16 cellular contexts compared by ENCODE assay signal in the genomic region with DNA sequence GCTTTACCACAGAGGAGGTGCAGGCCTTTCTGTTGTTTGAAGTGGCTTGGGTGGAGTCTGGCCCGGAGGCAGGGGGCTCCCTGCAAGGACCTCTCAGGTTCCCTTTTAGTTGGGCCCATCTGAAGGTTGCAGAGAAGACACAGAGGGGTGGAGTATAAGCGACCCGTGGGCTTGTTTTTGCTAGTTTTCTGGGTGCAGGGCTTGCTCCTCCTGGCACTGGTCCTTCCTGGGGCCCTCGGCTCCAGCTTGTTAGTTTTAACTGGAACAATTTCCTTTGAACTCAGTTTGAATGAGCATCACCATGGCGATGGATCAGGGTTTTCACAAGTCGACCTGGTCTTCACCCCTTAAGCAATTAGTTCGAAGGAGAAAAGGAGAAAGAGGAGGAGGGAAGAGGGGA. TPM values are rescaled to one million over a fixed set of nuclear protein-coding genes. Genes with fewer than 3 reads are reported as not detected.
DNase-seq lines count a peak whose midpoint lies in the region; ATAC-seq and TF ChIP-seq lines count a peak whose summit lies in the region.
"Had no signal": no experiment of that assay in that cellular context is flagged by ENCODE, and none has a peak within 500 bp of the region (broad histone marks: within the 10 kb centered on the region; RNA-seq: fewer than 3 reads in every experiment).

No MANE protein-coding gene starts in this region.

- WGBS in tibial nerve, 2 donors = 37 to 50% methylated on average over 7 of the region's 7 CpGs

- no peak for ATAC-seq in activated naive CD8-positive, alpha-beta T cell treated with anti-CD3 and anti-CD28 coated beads, Interleukin-2, amount 50 U/mL, for 24 hours
- no peak for ATAC-seq in HG03520 (IDR thresholded peaks at IDR 0.05; ENCODE audit: unreplicated experiment)
- no peak for ATAC-seq in HG02870 (IDR thresholded peaks at IDR 0.05; ENCODE audit: unreplicated experiment)

- DNase-seq in activated naive CD8-positive, alpha-beta T cell treated with anti-CD3 and anti-CD28 coated beads for 36 hours = no peak
- DNase-seq in activated naive CD8-positive, alpha-beta T cell treated with anti-CD3 and anti-CD28 coated beads, Interleukin-2, amount 50 U/mL, for 24 hours = no peak
- peak; percentile 51 for DNase-seq in ecto neural progenitor cell (ENCODE audit: low spot score)
- DNase-seq in neural crest cell (ENCODE audit: low read depth, low spot score) = no peak
- peak in 1 of 2 donors; percentile 4 for DNase-seq in tibial nerve (ENCODE audit: low spot score in 2 of 2)
- DNase-seq in superior temporal gyrus (ENCODE audit: extremely low spot score) = no peak
- DNase-seq: activated gamma-delta T cell, Calu3, GDM1, Karpas-422, NCI-H1436 had no signal

- peaks cover 0 to 99% (median 79%) of the 10 kb centered on the region in 4 donors for H3K4me1 ChIP-seq in tibial nerve

- no peak for TF ChIP-seq EP300 in tibial nerve (IDR thresholded peaks at IDR 0.05)

- H3K4me3 Mint-ChIP-seq in activated naive CD8-positive, alpha-beta T cell treated with anti-CD3 and anti-CD28 coated beads for 36 hours = no peak overlapping the region
- H3K4me3 Mint-ChIP-seq in activated naive CD8-positive, alpha-beta T cell treated with anti-CD3 and anti-CD28 coated beads, Interleukin-2, amount 50 U/mL, for 24 hours = no peak overlapping the region
- H3K4me3 Mint-ChIP-seq in neural crest cell = peak overlapping the region; percentile 11

- peaks cover 7% of the 10 kb centered on the region for H3K27me3 Mint-ChIP-seq in activated naive CD8-positive, alpha-beta T cell treated with anti-CD3 and anti-CD28 coated beads for 36 hours
- peaks cover 5% of the 10 kb centered on the region for H3K27me3 Mint-ChIP-seq in activated naive CD8-positive, alpha-beta T cell treated with anti-CD3 and anti-CD28 coated beads, Interleukin-2, amount 50 U/mL, for 24 hours
- peaks cover 2% of the 10 kb centered on the region for H3K27me3 Mint-ChIP-seq in neural crest cell (ENCODE audit: low read depth)

- no peaks in the 10 kb centered on the region for H3K9me3 Mint-ChIP-seq in activated naive CD8-positive, alpha-beta T cell treated with anti-CD3 and anti-CD28 coated beads for 36 hours
- H3K9me3 Mint-ChIP-seq in activated naive CD8-positive, alpha-beta T cell treated with anti-CD3 and anti-CD28 coated beads, Interleukin-2, amount 50 U/mL, for 24 hours = no peaks in the 10 kb centered on the region
- no peaks in the 10 kb centered on the region for H3K9me3 Mint-ChIP-seq in neural crest cell

- H3K9me3 ChIP-seq in tibial nerve = no peaks in the 10 kb centered on the region

- H3K27me3 ChIP-seq in tibial nerve = no peaks in the 10 kb centered on the region

- TF ChIP-seq CTCF in neural crest cell (conservative IDR thresholded peaks at IDR 0.05) (no peak), tibial nerve (IDR thresholded peaks at IDR 0.05) (no peak)

- peaks cover 5% of the 10 kb centered on the region for H3K4me1 Mint-ChIP-seq in activated naive CD8-positive, alpha-beta T cell treated with anti-CD3 and anti-CD28 coated beads for 36 hours
- H3K4me1 Mint-ChIP-seq in activated naive CD8-positive, alpha-beta T cell treated with anti-CD3 and anti-CD28 coated beads, Interleukin-2, amount 50 U/mL, for 24 hours = peaks cover 10% of the 10 kb centered on the region
- peaks cover 91% of the 10 kb centered on the region for H3K4me1 Mint-ChIP-seq in neural crest cell

- peak overlapping the region; percentile 15 for H3K27ac Mint-ChIP-seq in activated naive CD8-positive, alpha-beta T cell treated with anti-CD3 and anti-CD28 coated beads for 36 hours
- no peak overlapping the region for H3K27ac Mint-ChIP-seq in activated naive CD8-positive, alpha-beta T cell treated with anti-CD3 and anti-CD28 coated beads, Interleukin-2, amount 50 U/mL, for 24 hours
- H3K27ac Mint-ChIP-seq in neural crest cell (ENCODE audit: unreplicated experiment) = no peak overlapping the region

- H3K36me3 ChIP-seq in tibial nerve = no peaks in the 10 kb centered on the region

- peak overlapping the region in 3 of 4 donors; percentile 7 to 89 (median 89) for H3K27ac ChIP-seq in tibial nerve
- H3K27ac ChIP-seq: SK-N-MC had no signal

- no peak overlapping the region for H3K4me3 ChIP-seq in tibial nerve
- H3K4me3 ChIP-seq: SK-N-MC had no signal

- no peaks in the 10 kb centered on the region for H3K36me3 Mint-ChIP-seq in activated naive CD8-positive, alpha-beta T cell treated with anti-CD3 and anti-CD28 coated beads for 36 hours
- H3K36me3 Mint-ChIP-seq in activated naive CD8-positive, alpha-beta T cell treated with anti-CD3 and anti-CD28 coated beads, Interleukin-2, amount 50 U/mL, for 24 hours (ENCODE audit: low read depth) = no peaks in the 10 kb centered on the region
- no peaks in the 10 kb centered on the region for H3K36me3 Mint-ChIP-seq in neural crest cell (ENCODE audit: low read depth)

- no peak for TF ChIP-seq POLR2A in tibial nerve (IDR thresholded peaks at IDR 0.05)

RNA-seq across cellular contexts. Expression of a gene that starts 28.5 kb away (rescaled TPM):
- 1 to 10 TPM; 3.0 to 3.6 TPM for total RNA-seq in activated naive CD8-positive, alpha-beta T cell treated with anti-CD3 and anti-CD28 coated beads for 36 hours
- total RNA-seq in neural crest cell = 40.2 and 41.3 TPM in 2 replicates
- 100 to 1,000 TPM in 3 of 4 donors, 10 to 100 TPM in 1; 74.7 to 192 (median 124) TPM for total RNA-seq in tibial nerve

RNA-seq across cellular contexts. Expression of a gene that starts 44.4 kb away (rescaled TPM):
- total RNA-seq in activated naive CD8-positive, alpha-beta T cell treated with anti-CD3 and anti-CD28 coated beads for 36 hours = not detected
- total RNA-seq in neural crest cell (not detected in 2 replicates), tibial nerve (10 to 100 TPM in 3 of 4 donors, 1 to 10 TPM in 1; 2.4 to 64.9 (median 40.7) TPM)
- total RNA-seq: NCI-H460, pulmonary artery endothelial cell had no signal

RNA-seq across cellular contexts. Expression of a gene that starts 57.6 kb away (rescaled TPM):
- not detected for total RNA-seq in activated naive CD8-positive, alpha-beta T cell treated with anti-CD3 and anti-CD28 coated beads for 36 hours
- total RNA-seq in neural crest cell = not detected in 2 replicates
- total RNA-seq in tibial nerve = under 1 TPM in 1 of 4 donors, not detected in 3; 0.22 TPM
- total RNA-seq: NCI-H460, pulmonary artery endothelial cell had no signal
